1 cellular context compared by ENCODE assay signal in the genomic region with DNA sequence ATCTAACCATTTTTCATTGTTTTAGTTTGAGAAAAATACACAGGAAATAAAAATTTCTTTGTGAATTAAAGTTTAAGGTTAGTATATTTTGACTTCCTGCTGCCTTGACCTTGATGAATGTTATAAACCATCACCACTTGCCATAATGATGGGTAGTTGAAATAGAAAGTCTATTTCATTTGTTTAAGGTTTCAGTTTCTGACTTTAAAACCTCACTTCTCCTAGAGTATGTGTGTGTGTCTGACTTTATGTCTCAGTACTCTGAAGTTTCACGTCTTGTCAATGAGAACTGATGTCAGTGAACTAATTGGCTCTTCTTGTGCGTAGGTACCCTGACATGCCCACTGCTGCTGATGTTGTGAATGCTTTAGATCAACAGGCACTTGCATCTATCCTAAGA.
TF ChIP-seq lines count a peak whose summit lies in the region.

No MANE protein-coding gene starts in this region.

TF ChIP-seq in GM23338, 12 proteins besides CTCF, POLR2A, EP300 and RAD21 (continued from another document):
- no peak for TF ChIP-seq ZNF462 (CRISPR knock-in tag; IDR thresholded peaks at IDR 0.05)
